ENCODE assay signal across 19 cellular contexts in genomic region chr5:76471994-76472337, GRCh38.
A peak's percentile ranks its signal among the peaks of the same experiment; 100 is the strongest.
DNase-seq lines count a peak whose midpoint lies in the region; ATAC-seq and TF ChIP-seq lines count a peak whose summit lies in the region.
"Had no signal": no experiment of that assay in that cellular context is flagged by ENCODE, and none has a peak within 500 bp of the region (broad histone marks: within the 10 kb centered on the region; RNA-seq: fewer than 3 reads in every experiment).

No MANE protein-coding gene starts in this region.

- no peak for ATAC-seq in activated naive CD8-positive, alpha-beta T cell treated with anti-CD3 and anti-CD28 coated beads, Interleukin-2, amount 50 U/mL, for 24 hours
- no peak for ATAC-seq in natural killer cell
- ATAC-seq: gastrocnemius medialis, GM12878, PC-3 had no signal

- H3K27ac ChIP-seq in KOPT-K1 (ENCODE audit: low read depth, low read length, poor library complexity, severe bottlenecking), result peak overlapping the region; percentile 76
- H3K27ac ChIP-seq: gastrocnemius medialis, vagina had no signal

- peaks cover 73% of the 10 kb centered on the region for H3K4me1 Mint-ChIP-seq in activated CD4-positive, alpha-beta T cell treated with anti-CD3 and anti-CD28 coated beads, Interleukin-2, amount 10 ng/mL, durations not matched to agents 7 days and 5 days
- peaks cover 70% of the 10 kb centered on the region for H3K4me1 Mint-ChIP-seq in activated naive CD8-positive, alpha-beta T cell treated with anti-CD3 and anti-CD28 coated beads, Interleukin-2, amount 50 U/mL, for 24 hours
- H3K4me1 Mint-ChIP-seq in natural killer cell (peaks cover 83 to 88% of the 10 kb centered on the region in 2 donors), endothelial cell (ENCODE audit: unreplicated experiment) (peaks cover 19% of the 10 kb centered on the region)
- H3K4me1 Mint-ChIP-seq: neural crest cell had no signal

- peaks cover 2% of the 10 kb centered on the region for H3K9me3 Mint-ChIP-seq in activated CD4-positive, alpha-beta T cell treated with anti-CD3 and anti-CD28 coated beads, Interleukin-2, amount 10 ng/mL, durations not matched to agents 7 days and 5 days
- peaks cover 7% of the 10 kb centered on the region for H3K9me3 Mint-ChIP-seq in activated naive CD8-positive, alpha-beta T cell treated with anti-CD3 and anti-CD28 coated beads, Interleukin-2, amount 50 U/mL, for 24 hours
- H3K9me3 Mint-ChIP-seq in natural killer cell (peaks cover 0 to 6% of the 10 kb centered on the region in 2 donors), endothelial cell (ENCODE audit: unreplicated experiment) (no peaks in the 10 kb centered on the region)
- H3K9me3 Mint-ChIP-seq: neural crest cell had no signal

- TF ChIP-seq CTCF in natural killer cell (IDR thresholded peaks at IDR 0.05), result no peak
- TF ChIP-seq CTCF in endothelial cell (IDR thresholded peaks at IDR 0.05; ENCODE audit: unreplicated experiment), result no peak

- CTCF ChIA-PET in activated CD4-positive, alpha-beta T cell treated with anti-CD3 and anti-CD28 coated beads, Interleukin-2, amount 10 ng/mL, durations not matched to agents 7 days and 5 days (lab: Charles Lee), result interaction anchor here (0.5 to 3.4 kb wide), 3 partner anchors 11 to 24 kb away, joined by 3 to 12 read pairs (median 6); no protein-coding TSS in a partner anchor

- intact Hi-C loops in natural killer cell (cut with micrococcal nuclease), result loop anchor here (5.0 kb wide), 2 partner anchors 35 to 50 kb away; no protein-coding TSS in a partner anchor

- no peak for DNase-seq in activated CD4-positive, alpha-beta T cell treated with anti-CD3 and anti-CD28 coated beads, Interleukin-2, amount 10 ng/mL, durations not matched to agents 7 days and 5 days
- DNase-seq in activated CD4-positive, alpha-beta T cell treated with anti-CD3 and anti-CD28 coated beads for 4 hours, result no peak
- no peak for DNase-seq in activated naive CD8-positive, alpha-beta T cell treated with anti-CD3 and anti-CD28 coated beads, Interleukin-2, amount 50 U/mL, for 24 hours
- DNase-seq in natural killer cell (no peak), endothelial cell (ENCODE audit: low spot score) (no peak), SW480 (ENCODE audit: low spot score) (no peak), T-helper 9 cell (no peak)
- DNase-seq: amniotic stem cell, DMS53, gastrocnemius medialis, kidney glomerular epithelial cell, NCI-H1694 treated with DMSO at 0.1 percent for 48 hours, NCI-H345 had no signal

- H3K36me3 Mint-ChIP-seq in activated CD4-positive, alpha-beta T cell treated with anti-CD3 and anti-CD28 coated beads, Interleukin-2, amount 10 ng/mL, durations not matched to agents 7 days and 5 days (ENCODE audit: low read depth), result peaks cover 66% of the 10 kb centered on the region
- peaks cover 5% of the 10 kb centered on the region for H3K36me3 Mint-ChIP-seq in activated naive CD8-positive, alpha-beta T cell treated with anti-CD3 and anti-CD28 coated beads, Interleukin-2, amount 50 U/mL, for 24 hours (ENCODE audit: low read depth)
- H3K36me3 Mint-ChIP-seq in natural killer cell (no peaks in the 10 kb centered on the region), endothelial cell (ENCODE audit: low read depth, unreplicated experiment) (no peaks in the 10 kb centered on the region)

- no peaks in the 10 kb centered on the region for H3K27me3 Mint-ChIP-seq in activated CD4-positive, alpha-beta T cell treated with anti-CD3 and anti-CD28 coated beads, Interleukin-2, amount 10 ng/mL, durations not matched to agents 7 days and 5 days
- no peaks in the 10 kb centered on the region for H3K27me3 Mint-ChIP-seq in activated naive CD8-positive, alpha-beta T cell treated with anti-CD3 and anti-CD28 coated beads, Interleukin-2, amount 50 U/mL, for 24 hours
- H3K27me3 Mint-ChIP-seq in natural killer cell (ENCODE audit: low read depth in 2 of 2) (no peaks in the 10 kb centered on the region), endothelial cell (ENCODE audit: unreplicated experiment) (no peaks in the 10 kb centered on the region)

- peak overlapping the region; percentile 80 for H3K27ac Mint-ChIP-seq in activated CD4-positive, alpha-beta T cell treated with anti-CD3 and anti-CD28 coated beads, Interleukin-2, amount 10 ng/mL, durations not matched to agents 7 days and 5 days
- H3K27ac Mint-ChIP-seq in activated naive CD8-positive, alpha-beta T cell treated with anti-CD3 and anti-CD28 coated beads, Interleukin-2, amount 50 U/mL, for 24 hours, result peak overlapping the region; percentile 81
- H3K27ac Mint-ChIP-seq in natural killer cell (peak overlapping the region; percentile 96 to 99), endothelial cell (ENCODE audit: unreplicated experiment) (no peak overlapping the region)

- H3K4me3 Mint-ChIP-seq in activated CD4-positive, alpha-beta T cell treated with anti-CD3 and anti-CD28 coated beads, Interleukin-2, amount 10 ng/mL, durations not matched to agents 7 days and 5 days, result no peak overlapping the region
- no peak overlapping the region for H3K4me3 Mint-ChIP-seq in activated naive CD8-positive, alpha-beta T cell treated with anti-CD3 and anti-CD28 coated beads, Interleukin-2, amount 50 U/mL, for 24 hours
- peak overlapping the region; percentile 33 for H3K4me3 Mint-ChIP-seq in natural killer cell
- H3K4me3 Mint-ChIP-seq in endothelial cell (ENCODE audit: unreplicated experiment), result no peak overlapping the region
- H3K4me3 Mint-ChIP-seq: neural crest cell had no signal

- POLR2A ChIA-PET in activated CD4-positive, alpha-beta T cell treated with anti-CD3 and anti-CD28 coated beads, Interleukin-2, amount 10 ng/mL, durations not matched to agents 7 days and 5 days (lab: Charles Lee), result no interaction called here

- H3K9me3 ChIP-seq in KOPT-K1 (ENCODE audit: insufficient read depth, low read length, poor library complexity, severe bottlenecking), result no peaks in the 10 kb centered on the region
- H3K9me3 ChIP-seq: gastrocnemius medialis, prostate gland, vagina had no signal

- no peaks in the 10 kb centered on the region; the same call in 1 of the 2 replicates for H3K36me3 ChIP-seq in KOPT-K1 (ENCODE audit: insufficient read depth, low read length)
- H3K36me3 ChIP-seq: gastrocnemius medialis, prostate gland, vagina had no signal
